ENCODE assay signal across 8 cellular contexts in the genomic region with DNA sequence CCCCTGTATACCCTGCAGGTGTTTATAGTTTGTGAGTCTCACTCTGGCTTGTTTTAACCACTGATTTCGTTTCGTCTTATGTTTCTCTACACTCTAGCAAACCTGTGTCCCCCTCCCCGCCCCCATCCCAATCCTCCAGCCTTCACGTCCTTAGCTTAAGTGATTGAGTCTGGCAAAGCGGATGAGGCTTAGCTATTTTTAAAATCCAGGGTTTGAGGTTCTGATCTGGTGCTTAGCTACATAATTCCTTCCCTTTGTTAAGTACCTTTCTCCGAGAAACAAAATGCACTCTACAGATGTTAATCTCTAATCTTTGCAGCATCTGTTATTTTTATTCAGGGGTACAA. TPM values are rescaled to one million over a fixed set of nuclear protein-coding genes. Genes with fewer than 3 reads are reported as not detected.
A peak's percentile ranks its signal among the peaks of the same experiment; 100 is the strongest.
DNase-seq lines count a peak whose midpoint lies in the region; ATAC-seq and TF ChIP-seq lines count a peak whose summit lies in the region.
"Had no signal": no experiment of that assay in that cellular context is flagged by ENCODE, and none has a peak within 500 bp of the region (broad histone marks: within the 10 kb centered on the region; RNA-seq: fewer than 3 reads in every experiment).

No MANE protein-coding gene starts in this region.

- no peaks in the 10 kb centered on the region for H4K20me1 ChIP-seq in DND-41 (ENCODE audit: insufficient read depth, low read length)

- H3K36me3 ChIP-seq in DND-41 (ENCODE audit: insufficient read depth, low read length), result no peaks in the 10 kb centered on the region
- no peaks in the 10 kb centered on the region for H3K36me3 ChIP-seq in HUES48 (ENCODE audit: control insufficient read depth, insufficient read depth, low read length)

- peak overlapping the region; percentile 65 for H3K4me3 Mint-ChIP-seq in activated naive CD8-positive, alpha-beta T cell treated with anti-CD3 and anti-CD28 coated beads, Interleukin-2, amount 10 ng/mL, durations not matched to agents 7 days and 5 days
- H3K4me3 Mint-ChIP-seq in nephron (peak overlapping the region in 2 of 3 experiments; percentile 1 to 44), mesothelial cell of epicardium (no peak overlapping the region)
- H3K4me3 Mint-ChIP-seq: activated T-cell treated with anti-CD3 and anti-CD28 coated beads, Interleukin-2, amount 50 U/mL, for 4 hours had no signal

- peak overlapping the region; percentile 18 for H3K4me2 ChIP-seq in DND-41 (ENCODE audit: insufficient read depth, low read length)

- H3K27me3 ChIP-seq in DND-41 (ENCODE audit: insufficient read depth, low read length, poor library complexity) (peaks cover 20% of the 10 kb centered on the region), HUES48 (ENCODE audit: control insufficient read depth, insufficient read depth, low read length) (no peaks in the 10 kb centered on the region)

- H3K9me3 ChIP-seq in DND-41 (ENCODE audit: insufficient read depth, low read length, severe bottlenecking) (no peaks in the 10 kb centered on the region), HUES48 (ENCODE audit: control insufficient read depth, insufficient read depth, low read length) (no peaks in the 10 kb centered on the region)

- DNase-seq in DND-41, result peak; percentile 9
- no peak for DNase-seq in activated naive CD8-positive, alpha-beta T cell treated with anti-CD3 and anti-CD28 coated beads, Interleukin-2, amount 10 ng/mL, durations not matched to agents 7 days and 5 days
- DNase-seq in mesothelial cell of epicardium (ENCODE audit: low spot score in 2 of 2, unreplicated experiment in 2 of 2), result no peak
- no peak for DNase-seq in middle frontal gyrus (ENCODE audit: extremely low spot score, low spot score)
- no peak for DNase-seq in activated CD4-positive, alpha-beta T cell treated with anti-CD3 and anti-CD28 coated beads for 48 hours
- DNase-seq: activated T-cell treated with anti-CD3 and anti-CD28 coated beads, Interleukin-2, amount 50 U/mL, for 4 hours had no signal

- H3K4me3 ChIP-seq in DND-41 (ENCODE audit: low read depth in 1 of 2, low read length in 2 of 2) (no peak overlapping the region; a peak in 1 of 4 replicates), HUES48 (ENCODE audit: low read depth, low read length) (peak overlapping the region; percentile 19; the same call in 1 of the 2 replicates)

- H3K4me1 Mint-ChIP-seq in activated naive CD8-positive, alpha-beta T cell treated with anti-CD3 and anti-CD28 coated beads, Interleukin-2, amount 10 ng/mL, durations not matched to agents 7 days and 5 days, result peaks cover 13% of the 10 kb centered on the region
- H3K4me1 Mint-ChIP-seq in nephron (peaks cover 64% of the 10 kb centered on the region), mesothelial cell of epicardium (peaks cover 33% of the 10 kb centered on the region)

- no peaks in the 10 kb centered on the region for H3K9me3 Mint-ChIP-seq in activated naive CD8-positive, alpha-beta T cell treated with anti-CD3 and anti-CD28 coated beads, Interleukin-2, amount 10 ng/mL, durations not matched to agents 7 days and 5 days
- H3K9me3 Mint-ChIP-seq in nephron (no peaks in the 10 kb centered on the region), mesothelial cell of epicardium (no peaks in the 10 kb centered on the region)
- H3K9me3 Mint-ChIP-seq: activated T-cell treated with anti-CD3 and anti-CD28 coated beads, Interleukin-2, amount 50 U/mL, for 4 hours had no signal

- TF ChIP-seq CTCF in DND-41 (IDR thresholded peaks at IDR 0.05; ENCODE audit: borderline replicate concordance, extremely low read depth, low read length, poor library complexity, severe bottlenecking) (no peak), nephron (IDR thresholded peaks at IDR 0.05; ENCODE audit: unreplicated experiment in 3 of 3) (no peak), mesothelial cell of epicardium (IDR thresholded peaks at IDR 0.05; ENCODE audit: unreplicated experiment) (no peak)

- POLR2A ChIA-PET in activated naive CD8-positive, alpha-beta T cell treated with anti-CD3 and anti-CD28 coated beads, Interleukin-2, amount 10 ng/mL, durations not matched to agents 7 days and 5 days (lab: Charles Lee), result no interaction called here

- H3K27ac ChIP-seq in DND-41 (ENCODE audit: low read length) (peak overlapping the region; percentile 45; the same call in 1 of the 2 replicates), HUES48 (ENCODE audit: low read depth, low read length) (peak overlapping the region; percentile 91)

- no peak overlapping the region for H3K9ac ChIP-seq in DND-41 (ENCODE audit: low read depth, low read length)
- H3K9ac ChIP-seq in HUES48 (ENCODE audit: low read depth, low read length), result peak overlapping the region; percentile 20; the same call in 1 of the 2 replicates

- ATAC-seq in DND-41 (ENCODE audit: insufficient read depth, low read depth), result peak; percentile 45
- no peak for ATAC-seq in activated naive CD8-positive, alpha-beta T cell treated with anti-CD3 and anti-CD28 coated beads, Interleukin-2, amount 10 ng/mL, durations not matched to agents 7 days and 5 days (ENCODE audit: low read depth)

- H3K79me2 ChIP-seq in DND-41 (ENCODE audit: insufficient read depth, low read length), result no peaks in the 10 kb centered on the region

- no peak overlapping the region for H2AFZ ChIP-seq in DND-41 (ENCODE audit: low read depth, low read length)

- H3K4me1 ChIP-seq in DND-41 (ENCODE audit: insufficient read depth, low read length), result peaks cover 21% of the 10 kb centered on the region
- H3K4me1 ChIP-seq in HUES48 (ENCODE audit: control insufficient read depth, insufficient read depth, low read length), result peaks cover 77% of the 10 kb centered on the region

- H3K36me3 Mint-ChIP-seq in activated naive CD8-positive, alpha-beta T cell treated with anti-CD3 and anti-CD28 coated beads, Interleukin-2, amount 10 ng/mL, durations not matched to agents 7 days and 5 days, result no peaks in the 10 kb centered on the region
- H3K36me3 Mint-ChIP-seq in nephron (ENCODE audit: low read depth) (no peaks in the 10 kb centered on the region), mesothelial cell of epicardium (no peaks in the 10 kb centered on the region)

- peaks cover 57% of the 10 kb centered on the region for H3K27me3 Mint-ChIP-seq in activated naive CD8-positive, alpha-beta T cell treated with anti-CD3 and anti-CD28 coated beads, Interleukin-2, amount 10 ng/mL, durations not matched to agents 7 days and 5 days
- peaks cover 24% of the 10 kb centered on the region for H3K27me3 Mint-ChIP-seq in nephron (ENCODE audit: low read depth)
- H3K27me3 Mint-ChIP-seq in mesothelial cell of epicardium (ENCODE audit: low read depth), result peaks cover 2% of the 10 kb centered on the region

- no peak overlapping the region for H3K27ac Mint-ChIP-seq in activated naive CD8-positive, alpha-beta T cell treated with anti-CD3 and anti-CD28 coated beads, Interleukin-2, amount 10 ng/mL, durations not matched to agents 7 days and 5 days
- H3K27ac Mint-ChIP-seq in nephron, result no peak overlapping the region
- H3K27ac Mint-ChIP-seq in mesothelial cell of epicardium, result no peak overlapping the region

RNA-seq across cellular contexts. Expression of a gene that starts 7.8 kb away (rescaled TPM):
- total RNA-seq in activated naive CD8-positive, alpha-beta T cell treated with anti-CD3 and anti-CD28 coated beads, Interleukin-2, amount 10 ng/mL, durations not matched to agents 7 days and 5 days, result 1 to 10 TPM; 2.4 to 4.5 TPM
- 41.1 to 44.0 TPM (median 41.5 TPM) in 3 replicates for total RNA-seq in mesothelial cell of epicardium
